Comparison of ENCODE assay signal across 23 cellular contexts in genomic region chr21:16377857-16378256, GRCh38.
"Had no signal": no experiment of that assay in that cellular context is flagged by ENCODE, and none has a peak within 500 bp of the region (broad histone marks: within the 10 kb centered on the region; RNA-seq: fewer than 3 reads in every experiment).

No MANE protein-coding gene starts in this region.

- H3K4me1 ChIP-seq: foreskin keratinocyte, left lung, parathyroid adenoma had no signal

- ATAC-seq: activated CD8-positive, alpha-beta T cell treated with anti-CD3 and anti-CD28 coated beads for 36 hours; activated T-helper 17 cell treated with anti-CD3 and anti-CD28 coated beads, Interleukin-2, amount 50 U/mL, for 72 hours; foreskin keratinocyte; left lung; naive thymus-derived CD8-positive, alpha-beta T cell; SK-N-SH treated with all-trans-retinoic acid at 6 μM for 48 hours; stimulated activated naive CD8-positive, alpha-beta T cell treated with anti-CD3 and anti-CD28 coated beads, Interleukin-15, amount 100 ng/mL, for 72 hours had no signal

- H3K36me3 ChIP-seq: esophagus muscularis mucosa, left lung, upper lobe of left lung had no signal

- H3K4me3 ChIP-seq: esophagus muscularis mucosa, left lung, skin epidermis, upper lobe of left lung had no signal

- H3K9me3 ChIP-seq: esophagus muscularis mucosa, left lung, upper lobe of left lung had no signal

- H3K27ac ChIP-seq: foreskin keratinocyte, left lung, parathyroid adenoma, upper lobe of left lung had no signal

- DNase-seq: activated B cell treated with CpG ODN at 0.5 μM for 24 hours; activated CD4-positive, alpha-beta T cell treated with anti-CD3 and anti-CD28 coated beads for 48 hours; activated CD8-positive, alpha-beta T cell treated with anti-CD3 and anti-CD28 coated beads for 36 hours; activated naive CD4-positive, alpha-beta T cell treated with Interleukin-2 at 50 U/mL for 16 hours; activated T-cell treated with anti-CD3 and anti-CD28 coated beads, Interleukin-2, amount 50 U/mL, for 1 hour; cortex of kidney; effector CD4-positive, alpha-beta T cell; foreskin keratinocyte; glutamatergic neuron; left lung; mesendoderm; naive thymus-derived CD8-positive, alpha-beta T cell; retina; SHP77 treated with DMSO at 0.1 percent for 48 hours; stimulated activated naive CD8-positive, alpha-beta T cell treated with anti-CD3 and anti-CD28 coated beads, Interleukin-15, amount 100 ng/mL, for 72 hours; T-helper 1 cell; T-helper 9 cell; upper lobe of left lung had no signal

- H3K27me3 ChIP-seq: esophagus muscularis mucosa, foreskin keratinocyte, left lung, upper lobe of left lung had no signal
